11 cellular contexts compared by ENCODE assay signal in the genomic region with DNA sequence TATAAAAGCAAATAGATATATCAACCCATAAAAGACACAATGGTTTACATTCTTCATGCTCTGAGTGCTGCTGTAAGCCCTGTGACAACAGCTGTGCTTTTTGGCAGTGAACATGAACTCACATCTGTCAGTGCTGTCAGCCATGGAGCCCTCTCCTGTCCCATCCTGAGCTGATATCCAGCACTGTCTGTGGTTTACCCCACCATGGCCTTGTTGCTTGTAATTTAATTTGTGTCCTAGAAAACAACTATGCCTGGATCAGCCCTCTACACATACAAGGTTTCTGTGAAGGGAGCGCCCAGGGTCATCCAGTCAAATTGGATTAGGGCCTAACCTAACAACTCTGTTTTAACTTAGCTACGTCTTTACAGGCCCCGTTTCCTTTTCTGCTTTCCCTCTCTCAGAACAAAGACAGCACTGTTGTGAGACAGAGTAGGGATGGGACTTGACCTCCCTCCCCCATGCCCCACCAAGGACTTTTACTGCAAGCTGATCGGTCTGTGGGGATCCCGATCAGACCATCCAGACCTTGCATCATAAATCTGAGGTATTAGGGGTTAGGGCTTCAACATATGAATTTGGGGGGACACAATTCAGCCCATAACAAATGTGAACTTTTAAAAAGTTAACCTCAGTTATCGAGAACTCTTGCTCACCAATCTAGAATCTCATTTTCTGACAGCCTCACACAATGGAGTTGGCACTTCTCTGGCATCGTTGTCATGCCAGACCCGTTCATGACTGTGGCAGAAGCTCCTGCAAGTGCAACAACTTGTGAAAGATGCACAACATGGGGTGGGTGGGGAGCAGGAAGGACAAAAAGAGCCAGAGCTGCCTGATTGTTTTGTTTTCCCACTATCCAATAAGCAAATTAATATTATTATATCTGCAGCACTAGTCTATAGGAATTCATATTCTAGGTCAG. TPM values are rescaled to one million over a fixed set of nuclear protein-coding genes. Genes with fewer than 3 reads are reported as not detected.
DNase-seq lines count a peak whose midpoint lies in the region; ATAC-seq and TF ChIP-seq lines count a peak whose summit lies in the region.
"Had no signal": no experiment of that assay in that cellular context is flagged by ENCODE, and none has a peak within 500 bp of the region (broad histone marks: within the 10 kb centered on the region; RNA-seq: fewer than 3 reads in every experiment).

No MANE protein-coding gene starts in this region.

- peaks cover 40% of the 10 kb centered on the region for H3K4me1 Mint-ChIP-seq in WTC11

- H2AFZ ChIP-seq in IMR-90 (replicated peaks; ENCODE audit: low read length, poor library complexity) = peak overlapping the region; percentile 60

- H3K4me2 ChIP-seq in IMR-90 (ENCODE audit: low read depth, low read length) = no peak overlapping the region

- ATAC-seq in IMR-90 (ENCODE audit: low read depth) (no peak; the same call in 1 of the 2 replicates), WTC11 (no peak), right cardiac atrium (peak; percentile 70 to 82), HG03097 (IDR thresholded peaks at IDR 0.05; ENCODE audit: low FRiP score, unreplicated experiment) (no peak), GM19351 (IDR thresholded peaks at IDR 0.05; ENCODE audit: unreplicated experiment) (no peak)

- H3K23ac ChIP-seq in IMR-90 (ENCODE audit: low read depth, low read length) = peak overlapping the region; percentile 48; the same call in 1 of the 2 replicates

- H3K18ac ChIP-seq in IMR-90 (ENCODE audit: low read depth, low read length) = peak overlapping the region; percentile 38

- BruUV-seq in IMR-90 (replicated peaks; lab: Mats Ljungman, UMichigan) = no TSS peak

- H3K36me3 ChIP-seq in IMR-90 (ENCODE audit: control insufficient read depth, insufficient read depth, low read length) (no peaks in the 10 kb centered on the region), rectal smooth muscle tissue (ENCODE audit: control insufficient read depth, insufficient read depth, low read length) (no peaks in the 10 kb centered on the region)

- H3K4me3 ChIP-seq in IMR-90 (ENCODE audit: insufficient read depth, low read depth, low read length) = no peak overlapping the region
- H3K4me3 ChIP-seq in right cardiac atrium (ENCODE audit: low read length) = no peak overlapping the region
- H3K4me3 ChIP-seq in rectal smooth muscle tissue (ENCODE audit: low read length) = no peak overlapping the region

- H3K4me3 Mint-ChIP-seq in WTC11 = no peak overlapping the region

- no peaks in the 10 kb centered on the region for H3K27me3 Mint-ChIP-seq in WTC11 (ENCODE audit: low read depth)

- H3K9me1 ChIP-seq in IMR-90 (ENCODE audit: insufficient read depth, low read length) = 0 out of 2 replicates have a peak, but pooled peaks cover 5% of the 10 kb centered on the region

- peak; percentile 57 for DNase-seq in IMR-90
- no peak for DNase-seq in WTC11 (ENCODE audit: low spot score)
- peak in 1 of 3 donors; percentile 66 for DNase-seq in right cardiac atrium
- no peak for DNase-seq in activated CD4-positive, alpha-beta T cell treated with anti-CD3 and anti-CD28 coated beads, Interleukin-2, amount 50 U/mL, for 48 hours
- DNase-seq in HuH-7.5 (ENCODE audit: low spot score) = no peak
- DNase-seq: Calu3; effector CD8-positive, alpha-beta T cell; SIG-M5 had no signal

- peak overlapping the region; percentile 55 for H3K4ac ChIP-seq in IMR-90 (ENCODE audit: low read depth, low read length)

- intact Hi-C loops in IMR-90 (cut with micrococcal nuclease) (loop anchor here (2.0 to 10.0 kb wide), 4 partner anchors 75 to 899 kb away; partner anchors contain the start of gene GCLM), right cardiac atrium (cut with DNase I) (loop anchor here in 2 of 4 donors (5.0 to 10.0 kb wide), 4 partner anchors 139 to 319 kb away; no protein-coding TSS in a partner anchor)

- TF ChIP-seq CTCF in IMR-90 (conservative IDR thresholded peaks at IDR 0.05; ENCODE audit: low read depth, low read length) (no peak), WTC11 (IDR thresholded peaks at IDR 0.05) (no peak)

- peak overlapping the region; percentile 6 to 64; a peak in 3 of 4 replicates for H4K8ac ChIP-seq in IMR-90 (ENCODE audit: low read depth in 2 of 2, low read length in 2 of 2)

- peak overlapping the region; percentile 91 for H2BK20ac ChIP-seq in IMR-90 (ENCODE audit: low read depth, low read length)

- dilution Hi-C loops in IMR-90 (cut with HindIII; ENCODE audit: low sequenced_read_pairs, unreplicated experiment) = no loop called here

- peak overlapping the region; percentile 6 for H4K5ac ChIP-seq in IMR-90 (ENCODE audit: low read depth, low read length)

- POLR2A ChIA-PET in IMR-90 (lab: Charles Lee; ENCODE audit: unreplicated experiment) (interaction anchor here (0.6 to 1.7 kb wide), 4 partner anchors 171 to 268 kb away, joined by 3 to 6 read pairs (median 4); partner anchors contain the start of gene F3), WTC11 (lab: Charles Lee) (no interaction called here)

- CTCF ChIA-PET in IMR-90 (lab: Yijun Ruan, JAX) = interaction anchor here (1.2 to 1.4 kb wide), 4 partner anchors 238 to 323 kb away, joined by 3 to 10 read pairs (median 5); no protein-coding TSS in a partner anchor
- CTCF ChIA-PET in WTC11 (lab: Charles Lee) = interaction anchor here (1.0 to 2.3 kb wide), 7 partner anchors 179 to 322 kb away, joined by 3 to 10 read pairs (median 5); no protein-coding TSS in a partner anchor

- no peaks in the 10 kb centered on the region for H3K9me3 Mint-ChIP-seq in WTC11

- H3K27ac Mint-ChIP-seq in WTC11 = peak overlapping the region; percentile 77; the same call in 1 of the 2 replicates

- H3K27me3 ChIP-seq in IMR-90 (ENCODE audit: control insufficient read depth, insufficient read depth, low read length) (no peaks in the 10 kb centered on the region), right cardiac atrium (ENCODE audit: control insufficient read depth, insufficient read depth) (no peaks in the 10 kb centered on the region), rectal smooth muscle tissue (ENCODE audit: control insufficient read depth, insufficient read depth, low read length) (no peaks in the 10 kb centered on the region)

- WGBS in IMR-90 (ENCODE audit: extremely low coverage in 2 of 2, insufficient read length in 1 of 2), 2 experiments = no CpG with 5 or more reads among the region's 8 CpGs
- 44% methylated on average over 8 of the region's 8 CpGs for WGBS in right cardiac atrium

- H2AK5ac ChIP-seq in IMR-90 (ENCODE audit: low read depth, low read length) = peak overlapping the region; percentile 71

- H3K36me3 Mint-ChIP-seq in WTC11 = no peaks in the 10 kb centered on the region

- no peak overlapping the region for H2BK5ac ChIP-seq in IMR-90 (ENCODE audit: low read depth, low read length, poor library complexity, severe bottlenecking)

- TF ChIP-seq RAD21 in IMR-90 (IDR thresholded peaks at IDR 0.05; ENCODE audit: low read length) = no peak

- in situ Hi-C loops in IMR-90 (cut with MboI; ENCODE audit: low sequenced_read_pairs) = loop anchor here (5.0 to 25.0 kb wide), 2 partner anchors 281 to 741 kb away; no protein-coding TSS in a partner anchor

- H2BK15ac ChIP-seq in IMR-90 (ENCODE audit: low read depth, low read length) = peak overlapping the region; percentile 93

- no peaks in the 10 kb centered on the region for H3K79me1 ChIP-seq in IMR-90 (ENCODE audit: low read depth in 1 of 2, low read length in 2 of 2)

- H3K27ac ChIP-seq in IMR-90 (ENCODE audit: insufficient read depth, low read length) (peak overlapping the region; percentile 16), right cardiac atrium (ENCODE audit: low read length) (peak overlapping the region; percentile 72), rectal smooth muscle tissue (ENCODE audit: low read depth, low read length) (peak overlapping the region; percentile 1)

- H3K14ac ChIP-seq in IMR-90 (replicated peaks; ENCODE audit: low read depth, low read length) = peak overlapping the region; percentile 73

- peak overlapping the region; percentile 85 for H4K91ac ChIP-seq in IMR-90 (ENCODE audit: insufficient read depth, low read depth, low read length)

- peak overlapping the region; percentile 21; the same call in 1 of the 2 replicates for H3K9ac ChIP-seq in IMR-90 (ENCODE audit: low read depth, low read length)
- H3K9ac ChIP-seq in rectal smooth muscle tissue (ENCODE audit: low read length) = no peak overlapping the region

- H2BK120ac ChIP-seq in IMR-90 (ENCODE audit: low read depth, low read length) = peak overlapping the region; percentile 86

- H2AK9ac ChIP-seq in IMR-90 (replicated peaks; ENCODE audit: low read depth, low read length, poor library complexity) = peak overlapping the region; percentile 6

- H3K4me1 ChIP-seq in IMR-90 (ENCODE audit: control insufficient read depth, insufficient read depth, low read length) = peaks cover 17% of the 10 kb centered on the region
- peaks cover 7% of the 10 kb centered on the region for H3K4me1 ChIP-seq in right cardiac atrium (ENCODE audit: control insufficient read depth, insufficient read depth, low read length)
- peaks cover 14% of the 10 kb centered on the region for H3K4me1 ChIP-seq in rectal smooth muscle tissue (ENCODE audit: control insufficient read depth, insufficient read depth, low read length)

- no peaks in the 10 kb centered on the region for H4K20me1 ChIP-seq in IMR-90 (ENCODE audit: insufficient read depth, low read length)

- 0 out of 2 replicates have a peak overlapping the region, but pooled peaks have one; percentile 7 for H3K56ac ChIP-seq in IMR-90 (ENCODE audit: extremely low read depth, insufficient read depth, low read length)

- H3K9me3 ChIP-seq in IMR-90 (ENCODE audit: control insufficient read depth, insufficient read depth, low read length) (no peaks in the 10 kb centered on the region), right cardiac atrium (ENCODE audit: control insufficient read depth, low read length) (no peaks in the 10 kb centered on the region)

- no peak for TF ChIP-seq POLR2A in IMR-90 (IDR thresholded peaks at IDR 0.05; ENCODE audit: low read depth, low read length)

TF ChIP-seq in IMR-90, 13 proteins besides CTCF, POLR2A, EP300 and RAD21 (continues in another document):
- TF ChIP-seq NFE2L2 (IDR thresholded peaks at IDR 0.05; ENCODE audit: low read depth, low read length) = no peak

TF ChIP-seq in WTC11, 78 proteins besides CTCF, POLR2A, EP300 and RAD21:
- TF ChIP-seq GABPB1 (CRISPR knock-in tag; IDR thresholded peaks at IDR 0.05) (peak; percentile 52), E2F5 (CRISPR knock-in tag; IDR thresholded peaks at IDR 0.05) (no peak)

RNA-seq across cellular contexts. Expression of gene SLC44A3, which starts 16.4 kb away (rescaled TPM):
- total RNA-seq in IMR-90 (2012; rRNA removed) (0.54 and 0.56 TPM in 2 replicates), WTC11 (2021) (4.7 to 7.2 TPM (median 6.9 TPM) in 3 replicates), right cardiac atrium (1 to 10 TPM; 4.4 to 6.5 (median 5.6) TPM)
- polyA plus RNA-seq in IMR-90 (2012; rRNA removed) (0.29 and 0.31 TPM in 2 replicates), right cardiac atrium (2.2 TPM)
- polyA plus RNA-seq in IMR-90 (2012; cell fraction: cytosol; rRNA removed) = 0.09 and 0.24 TPM in 2 replicates
- 0.13 and 0.58 TPM in 2 replicates for polyA plus RNA-seq in IMR-90 (2012; cell fraction: nucleus; rRNA removed; ENCODE audit: low replicate concordance)

Comparison
In these comparisons a context has a peak if more than half of its experiments do, and no peak if none do; other contexts are left out.
1. ATAC-seq: peak in right cardiac atrium (2 of 2); none in IMR-90 (single experiment), WTC11 (single experiment), HG03097 (single experiment) and GM19351 (single experiment).
2. H3K27ac ChIP-seq: peak in every context shown above with its lines; median percentile 72 in right cardiac atrium; 16 in IMR-90; 1 in rectal smooth muscle tissue.